ENCODE assay signal across 16 cellular contexts in genomic region chr5:10801931-10802674, GRCh38. TPM values are rescaled to one million over a fixed set of nuclear protein-coding genes. Genes with fewer than 3 reads are reported as not detected.
DNase-seq lines count a peak whose midpoint lies in the region; ATAC-seq, FAIRE-seq and TF ChIP-seq lines count a peak whose summit lies in the region.
"Had no signal": no experiment of that assay in that cellular context is flagged by ENCODE, and none has a peak within 500 bp of the region (broad histone marks: within the 10 kb centered on the region; RNA-seq: fewer than 3 reads in every experiment).

No MANE protein-coding gene starts in this region.

- H3K9me2 ChIP-seq in MM.1S (replicated peaks; ENCODE audit: insufficient read depth, low read length) (no peaks in the 10 kb centered on the region), GM23248 (ENCODE audit: insufficient read depth) (no peaks in the 10 kb centered on the region)

- H3K9ac ChIP-seq in MM.1S (ENCODE audit: low read length) (no peak overlapping the region), keratinocyte (ENCODE audit: control insufficient read depth, extremely low read depth, insufficient read depth, low read length) (no peak overlapping the region), trophoblast cell (ENCODE audit: low read length) (no peak overlapping the region), GM23248 (no peak overlapping the region)

- H3F3A ChIP-seq in MM.1S (ENCODE audit: insufficient read depth, low read length): peaks cover 10% of the 10 kb centered on the region; the same call in 1 of the 2 replicates
- H3F3A ChIP-seq in GM23248 (ENCODE audit: insufficient read depth): no peaks in the 10 kb centered on the region

- no peaks in the 10 kb centered on the region for H3K4me1 Mint-ChIP-seq in T-cell

- no peaks in the 10 kb centered on the region for H3K36me3 Mint-ChIP-seq in T-cell

- H4K8ac ChIP-seq in trophoblast cell (ENCODE audit: low read depth, low read length): no peak overlapping the region

- H4K91ac ChIP-seq in trophoblast cell (ENCODE audit: low read depth, low read length): no peak overlapping the region

- no peak for TF ChIP-seq CTCF in MM.1S (IDR thresholded peaks at IDR 0.05; ENCODE audit: low read length)
- TF ChIP-seq CTCF in keratinocyte (optimal IDR thresholded peaks at IDR 0.05 in 1 of 3, IDR thresholded peaks at IDR 0.05 in 1 of 3, conservative IDR thresholded peaks at IDR 0.05 in 1 of 3; ENCODE audit: extremely low read depth in 1 of 3, insufficient read depth in 2 of 3, low read length in 3 of 3): peak in 1 of 3 experiments; percentile 11

- no peak overlapping the region for H4K12ac ChIP-seq in trophoblast cell (ENCODE audit: low read depth, low read length)

- H3K27me3 Mint-ChIP-seq in T-cell: peaks cover 13 to 21% of the 10 kb centered on the region in 2 donors

- peak overlapping the region; percentile 6; the same call in 1 of the 2 replicates for H3K27ac ChIP-seq in MM.1S (ENCODE audit: low read length)
- H3K27ac ChIP-seq in keratinocyte (ENCODE audit: control insufficient read depth, insufficient read depth, low read length): no peak overlapping the region
- no peak overlapping the region for H3K27ac ChIP-seq in trophoblast cell (ENCODE audit: low read depth, low read length)
- no peak overlapping the region for H3K27ac ChIP-seq in GM23248
- H3K27ac ChIP-seq: SK-N-MC had no signal

- no peaks in the 10 kb centered on the region for H3K79me1 ChIP-seq in trophoblast cell (ENCODE audit: low read length)

- peaks cover 21% of the 10 kb centered on the region for H3K4me1 ChIP-seq in MM.1S (ENCODE audit: low read length)
- H3K4me1 ChIP-seq in keratinocyte (ENCODE audit: control insufficient read depth, extremely low read depth, insufficient read depth, low read length): no peaks in the 10 kb centered on the region
- no peaks in the 10 kb centered on the region for H3K4me1 ChIP-seq in trophoblast cell (ENCODE audit: control insufficient read depth in 1 of 2, insufficient read depth in 2 of 2, low read length in 2 of 2)
- H3K4me1 ChIP-seq in GM23248 (ENCODE audit: insufficient read depth): no peaks in the 10 kb centered on the region

- no peak overlapping the region for H3K23ac ChIP-seq in trophoblast cell (ENCODE audit: low read length)

- ATAC-seq in T-cell (replicated peaks in 1 of 4): no peak
- ATAC-seq: activated CD4-positive, CD25-positive, alpha-beta regulatory T cell treated with anti-CD3 and anti-CD28 coated beads, Interleukin-2, amount 50 U/mL, for 24 hours; naive thymus-derived CD4-positive, alpha-beta T cell; stimulated activated naive CD8-positive, alpha-beta T cell treated with anti-CD3 and anti-CD28 coated beads, Interleukin-15, Interleukin-2, amounts not matched to agents 100 U/mL and 50 U/mL, for 24 hours had no signal

- no peaks in the 10 kb centered on the region for H3K9me1 ChIP-seq in keratinocyte (ENCODE audit: control insufficient read depth, extremely low read depth, insufficient read depth, low read length)

- no peak overlapping the region for H3K4ac ChIP-seq in trophoblast cell (ENCODE audit: low read depth, low read length)

- H3K9me3 ChIP-seq in MM.1S (replicated peaks; ENCODE audit: insufficient read depth, low read length): no peaks in the 10 kb centered on the region
- H3K9me3 ChIP-seq in keratinocyte (ENCODE audit: control insufficient read depth, low read depth, low read length): no peaks in the 10 kb centered on the region
- no peaks in the 10 kb centered on the region for H3K9me3 ChIP-seq in trophoblast cell (ENCODE audit: insufficient read depth, low read depth, low read length)
- no peaks in the 10 kb centered on the region for H3K9me3 ChIP-seq in GM23248 (ENCODE audit: low read depth)

- in situ Hi-C loops in GM23248 (cut with MboI): no loop called here

- H3K14ac ChIP-seq in trophoblast cell (ENCODE audit: low read length): no peak overlapping the region

- DNase-seq in AG08395 (ENCODE audit: low spot score) (peak; percentile 31), MM.1S (peak; percentile 88), dermis blood vessel endothelial cell (peak; percentile 9), keratinocyte (ENCODE audit: low read depth, low spot score) (no peak), HUDEP-2 (lab: John Stamatoyannopoulos, UW; ENCODE audit: unreplicated experiment in 76 of 76) (no peak), trophoblast cell (no peak), GM23248 (no peak), T-cell (no peak)
- DNase-seq: activated T-cell treated with anti-CD3 and anti-CD28 coated beads for 4 hours; cortex of kidney; naive thymus-derived CD4-positive, alpha-beta T cell; NCI-H2029; NCI-H774; stimulated activated naive CD8-positive, alpha-beta T cell treated with anti-CD3 and anti-CD28 coated beads, Interleukin-15, Interleukin-2, amounts not matched to agents 100 U/mL and 50 U/mL, for 24 hours had no signal

- H3K18ac ChIP-seq in trophoblast cell (ENCODE audit: low read length): no peak overlapping the region

- POLR2A ChIA-PET in T-cell (lab: Charles Lee): no interaction called here

- H3K4me2 ChIP-seq in MM.1S (ENCODE audit: low read depth, low read length): peak overlapping the region; percentile 38
- H3K4me2 ChIP-seq in keratinocyte (ENCODE audit: control insufficient read depth, extremely low read depth, insufficient read depth, low read depth, low read length): no peak overlapping the region
- no peak overlapping the region for H3K4me2 ChIP-seq in trophoblast cell (ENCODE audit: low read length)
- no peak overlapping the region for H3K4me2 ChIP-seq in GM23248 (ENCODE audit: unreplicated experiment)

- no peak overlapping the region for H2AK5ac ChIP-seq in trophoblast cell (ENCODE audit: low read length)

- no peak overlapping the region for H2BK120ac ChIP-seq in trophoblast cell (ENCODE audit: insufficient read depth, low read length, poor library complexity)

- no peak overlapping the region for H2BK12ac ChIP-seq in trophoblast cell (ENCODE audit: low read length)

- no peaks in the 10 kb centered on the region for H3K9me3 Mint-ChIP-seq in T-cell

- H3K36me3 ChIP-seq in MM.1S (replicated peaks; ENCODE audit: insufficient read depth, low read length) (no peaks in the 10 kb centered on the region), keratinocyte (ENCODE audit: control insufficient read depth in 2 of 2, extremely low read depth in 1 of 2, insufficient read depth in 2 of 2, low read length in 2 of 2) (no peaks in the 10 kb centered on the region), trophoblast cell (ENCODE audit: control insufficient read depth in 1 of 2, insufficient read depth in 2 of 2, low read length in 2 of 2) (no peaks in the 10 kb centered on the region), GM23248 (ENCODE audit: low read depth) (no peaks in the 10 kb centered on the region)

- H2AFZ ChIP-seq in MM.1S (ENCODE audit: low read length): no peak overlapping the region
- H2AFZ ChIP-seq in keratinocyte (ENCODE audit: control insufficient read depth, low read length): no peak overlapping the region
- no peak overlapping the region for H2AFZ ChIP-seq in trophoblast cell (ENCODE audit: insufficient read depth, low read length, poor library complexity)
- no peak overlapping the region for H2AFZ ChIP-seq in GM23248

- dilution Hi-C loops in keratinocyte (cut with MboI; ENCODE audit: extremely low pct_ligation_motif_present, low sequenced_read_pairs): no loop called here

- H2BK5ac ChIP-seq in trophoblast cell (ENCODE audit: low read depth, low read length, poor library complexity): no peak overlapping the region

- no peak overlapping the region for H3K4me3 Mint-ChIP-seq in T-cell
- H3K4me3 Mint-ChIP-seq: naive thymus-derived CD4-positive, alpha-beta T cell had no signal

- H3K79me2 ChIP-seq in MM.1S (ENCODE audit: low read length) (no peaks in the 10 kb centered on the region), keratinocyte (ENCODE audit: control insufficient read depth, insufficient read depth, low read length) (no peaks in the 10 kb centered on the region), trophoblast cell (ENCODE audit: control insufficient read depth, insufficient read depth, low read length, poor library complexity) (no peaks in the 10 kb centered on the region), GM23248 (ENCODE audit: insufficient read depth) (no peaks in the 10 kb centered on the region)

- no CpG with 5 or more reads among the region's 9 CpGs for WGBS in trophoblast cell (ENCODE audit: extremely low coverage, insufficient coverage, insufficient read length)
- 49 to 51% methylated on average over 9 of the region's 9 CpGs for WGBS in GM23248 (ENCODE audit: low coverage in 1 of 2, low lambda C conversion rate in 2 of 2, missing lambda C conversion rate in 2 of 2), 2 experiments

- H3K4me3 ChIP-seq in MM.1S (ENCODE audit: low read length) (no peak overlapping the region), keratinocyte (ENCODE audit: control insufficient read depth in 2 of 3, extremely low read depth in 1 of 3, insufficient read depth in 2 of 3, low read depth in 1 of 3, low read length in 3 of 3) (no peak overlapping the region), trophoblast cell (ENCODE audit: low read depth, low read length) (no peak overlapping the region), GM23248 (no peak overlapping the region)
- H3K4me3 ChIP-seq: SK-N-MC had no signal

- H4K20me1 ChIP-seq in MM.1S (ENCODE audit: insufficient read depth, low read length): no peaks in the 10 kb centered on the region
- no peaks in the 10 kb centered on the region for H4K20me1 ChIP-seq in keratinocyte (ENCODE audit: control insufficient read depth, extremely low read depth, insufficient read depth, low read length)
- H4K20me1 ChIP-seq in GM23248 (ENCODE audit: insufficient read depth): no peaks in the 10 kb centered on the region

- CTCF ChIA-PET in T-cell (lab: Charles Lee): no interaction called here

- peak; percentile 20 for FAIRE-seq in keratinocyte (lab: Jason Lieb, UNC)

- no peaks in the 10 kb centered on the region for H3K27me3 ChIP-seq in MM.1S (replicated peaks; ENCODE audit: insufficient read depth, low read length)
- peaks cover 5% of the 10 kb centered on the region for H3K27me3 ChIP-seq in keratinocyte (ENCODE audit: control insufficient read depth, extremely low read depth, insufficient read depth, low read length)
- H3K27me3 ChIP-seq in trophoblast cell (ENCODE audit: insufficient read depth, low read length): no peaks in the 10 kb centered on the region
- H3K27me3 ChIP-seq in GM23248 (replicated peaks; ENCODE audit: insufficient read depth): peaks cover 41% of the 10 kb centered on the region

- no peak overlapping the region for H3K27ac Mint-ChIP-seq in T-cell
- H3K27ac Mint-ChIP-seq: naive thymus-derived CD4-positive, alpha-beta T cell had no signal

RNA-seq across cellular contexts. Expression of gene DAP, which starts 41.1 kb away (rescaled TPM):
- 36.2 and 89.6 TPM in 2 replicates for total RNA-seq in dermis blood vessel endothelial cell
- 18.0 to 88.6 TPM (median 30.4 TPM) in 3 replicates for polyA plus RNA-seq in keratinocyte
- 17.5 TPM for polyA plus RNA-seq in keratinocyte (2011; ENCODE audit: low read depth)
- 50.2 and 56.9 TPM in 2 replicates for polyA plus RNA-seq in keratinocyte (2011; cell fraction: cytosol; rRNA removed)
- polyA plus RNA-seq in keratinocyte (2011; cell fraction: nucleus; rRNA removed): 19.7 and 22.4 TPM in 2 replicates
- polyA plus RNA-seq in keratinocyte (2012; ENCODE audit: low replicate concordance): 19.1 and 76.4 TPM in 2 replicates
- polyA minus RNA-seq in keratinocyte: 22.5 to 88.0 TPM (median 39.7 TPM) in 3 replicates
- 35.3 TPM for polyA minus RNA-seq in keratinocyte (2011; cell fraction: cytosol; rRNA and poly(A)+ RNA removed)
- polyA minus RNA-seq in keratinocyte (2011; cell fraction: nucleus; rRNA and poly(A)+ RNA removed): 6.8 and 18.4 TPM in 2 replicates
- polyA plus RNA-seq in trophoblast cell (2013): 175 and 176 TPM in 2 replicates
- 37.9 and 52.9 TPM in 2 replicates for total RNA-seq in GM23248 (2014; rRNA removed; shearing (Covaris generic))
- polyA plus RNA-seq in GM23248 (2016; fragmentation: Nextera tagmentation; extraction: Ambion mirVana): 255 and 259 TPM in 2 replicates
- 10 to 100 TPM; 34.1 to 43.7 (median 36.3) TPM for total RNA-seq in T-cell

Comparison
In these comparisons a context has a peak if more than half of its experiments do, and no peak if none do; other contexts are left out.
1. DNase-seq: peak in AG08395 (single experiment), MM.1S (single experiment) and dermis blood vessel endothelial cell (single experiment); none in keratinocyte (single experiment), HUDEP-2 (0 of 76), trophoblast cell (0 of 2), GM23248 (single experiment) and T-cell (0 of 34).